8 cellular contexts compared by ENCODE assay signal in the genomic region with DNA sequence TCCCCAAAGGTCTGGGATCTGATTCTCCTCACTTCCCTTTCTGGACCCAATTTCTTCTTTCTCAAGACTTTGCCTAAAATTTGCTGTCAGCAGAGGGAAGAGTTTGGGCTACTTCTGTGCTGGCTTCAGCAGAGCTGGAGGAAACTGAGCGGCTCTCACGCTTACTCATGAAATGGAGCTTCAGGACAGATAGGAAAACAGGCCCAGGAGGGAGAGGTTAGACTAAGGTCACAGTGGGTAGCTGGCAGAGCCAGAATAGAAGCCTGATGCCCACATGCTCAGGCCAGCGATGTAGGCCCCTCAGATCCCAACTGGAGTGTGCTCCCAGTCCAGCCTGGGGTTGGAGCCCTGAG. TPM values are rescaled to one million over a fixed set of nuclear protein-coding genes. Genes with fewer than 3 reads are reported as not detected.
DNase-seq lines count a peak whose midpoint lies in the region; ATAC-seq and TF ChIP-seq lines count a peak whose summit lies in the region.

No MANE protein-coding gene starts in this region.

- peaks cover 16% of the 10 kb centered on the region for H3K36me3 Mint-ChIP-seq in activated T-cell treated with anti-CD3 and anti-CD28 coated beads, Interleukin-2, amount 50 U/mL, for 24 hours (ENCODE audit: low read depth)
- no peaks in the 10 kb centered on the region for H3K36me3 Mint-ChIP-seq in neural crest cell (ENCODE audit: low read depth)

- no peak for TF ChIP-seq EP300 in esophagus muscularis mucosa (IDR thresholded peaks at IDR 0.05)

- intact Hi-C loops in esophagus muscularis mucosa (cut with DNase I), result no loop called here

- ATAC-seq in GM21526 (IDR thresholded peaks at IDR 0.05; ENCODE audit: low FRiP score, unreplicated experiment), result no peak

- H3K4me3 Mint-ChIP-seq in activated T-cell treated with anti-CD3 and anti-CD28 coated beads, Interleukin-2, amount 50 U/mL, for 24 hours, result peak overlapping the region; percentile 94
- H3K4me3 Mint-ChIP-seq in neural crest cell, result peak overlapping the region; percentile 98

- no peak for DNase-seq in activated T-cell treated with anti-CD3 and anti-CD28 coated beads, Interleukin-2, amount 50 U/mL, for 24 hours
- DNase-seq in activated T-cell treated with anti-CD3 and anti-CD28 coated beads, Interleukin-2, amount 50 U/mL, for 48 hours, result no peak
- peak in 1 of 2 experiments; percentile 15 for DNase-seq in SJSA1 (ENCODE audit: low read depth in 1 of 2, low spot score in 2 of 2)
- DNase-seq in esophagus muscularis mucosa (ENCODE audit: extremely low spot score), result no peak
- no peak for DNase-seq in neural crest cell (ENCODE audit: low read depth, low spot score)
- DNase-seq in NCI-H1694 treated with DMSO at 0.1 percent for 48 hours (lab: John Stamatoyannopoulos, UW), result no peak
- DNase-seq in DMS153 treated with DMSO at 0.1 percent for 48 hours (lab: John Stamatoyannopoulos, UW; ENCODE audit: unreplicated experiment), result no peak

- WGBS in esophagus muscularis mucosa, result 10% methylated on average over 3 of the region's 3 CpGs

- TF ChIP-seq CTCF in esophagus muscularis mucosa (IDR thresholded peaks at IDR 0.05) (no peak), neural crest cell (conservative IDR thresholded peaks at IDR 0.05) (no peak)

- H3K4me1 ChIP-seq in SJSA1 (replicated peaks), result peaks cover 12% of the 10 kb centered on the region
- peaks cover 16 to 31% (median 26%) of the 10 kb centered on the region in 4 donors for H3K4me1 ChIP-seq in esophagus muscularis mucosa

- H3K9me3 Mint-ChIP-seq in activated T-cell treated with anti-CD3 and anti-CD28 coated beads, Interleukin-2, amount 50 U/mL, for 24 hours, result no peaks in the 10 kb centered on the region
- H3K9me3 Mint-ChIP-seq in neural crest cell, result no peaks in the 10 kb centered on the region

- no peaks in the 10 kb centered on the region for H3K27me3 ChIP-seq in SJSA1 (replicated peaks)
- H3K27me3 ChIP-seq in esophagus muscularis mucosa, result no peaks in the 10 kb centered on the region

- H3K27ac ChIP-seq in SJSA1 (0 out of 2 replicates have a peak overlapping the region, but pooled peaks have one; percentile 10), esophagus muscularis mucosa (replicated peaks in 1 of 4) (peak overlapping the region; percentile 70 to 78 (median 74))

- peak overlapping the region; percentile 62 for H3K4me3 ChIP-seq in SJSA1
- peak overlapping the region; percentile 68 to 75 (median 74) for H3K4me3 ChIP-seq in esophagus muscularis mucosa

- peaks cover 19% of the 10 kb centered on the region for H3K4me1 Mint-ChIP-seq in activated T-cell treated with anti-CD3 and anti-CD28 coated beads, Interleukin-2, amount 50 U/mL, for 24 hours (ENCODE audit: low read depth)
- peaks cover 18% of the 10 kb centered on the region for H3K4me1 Mint-ChIP-seq in neural crest cell

- H3K27me3 Mint-ChIP-seq in activated T-cell treated with anti-CD3 and anti-CD28 coated beads, Interleukin-2, amount 50 U/mL, for 24 hours, result no peaks in the 10 kb centered on the region
- H3K27me3 Mint-ChIP-seq in neural crest cell (ENCODE audit: low read depth), result peaks cover 6% of the 10 kb centered on the region

- TF ChIP-seq POLR2A in esophagus muscularis mucosa (IDR thresholded peaks at IDR 0.05; ENCODE audit: low read depth), result no peak

- H3K36me3 ChIP-seq in SJSA1 (peaks cover 4% of the 10 kb centered on the region; the same call in 1 of the 2 replicates), esophagus muscularis mucosa (peaks cover 0 to 19% (median 12%) of the 10 kb centered on the region in 4 donors)

- peak overlapping the region; percentile 92 for H3K27ac Mint-ChIP-seq in activated T-cell treated with anti-CD3 and anti-CD28 coated beads, Interleukin-2, amount 50 U/mL, for 24 hours
- peak overlapping the region; percentile 89 for H3K27ac Mint-ChIP-seq in neural crest cell (ENCODE audit: unreplicated experiment)

- H3K9me3 ChIP-seq in SJSA1 (replicated peaks), result no peaks in the 10 kb centered on the region
- H3K9me3 ChIP-seq in esophagus muscularis mucosa, result no peaks in the 10 kb centered on the region

RNA-seq across cellular contexts. Expression of gene SLC38A7, which starts 0.6 kb away (rescaled TPM):
- total RNA-seq in SJSA1 (2014; rRNA removed; shearing (Covaris generic)), result 8.9 and 18.9 TPM in 2 replicates
- total RNA-seq in esophagus muscularis mucosa (10 to 100 TPM in 3 of 4 donors, 1 to 10 TPM in 1; 8.1 to 11.6 (median 10.3) TPM), neural crest cell (31.7 and 31.8 TPM in 2 replicates)

RNA-seq across cellular contexts. Expression of gene GOT2, which starts 50.1 kb away (rescaled TPM):
- total RNA-seq in SJSA1 (2014; rRNA removed; shearing (Covaris generic)), result 38.0 and 57.4 TPM in 2 replicates
- 100 to 1,000 TPM in 1 of 4 donors, 10 to 100 TPM in 3; 64.1 to 108 (median 92.6) TPM for total RNA-seq in esophagus muscularis mucosa
- 128 and 133 TPM in 2 replicates for total RNA-seq in neural crest cell

RNA-seq across cellular contexts. Expression of gene CNOT1, which starts 54.4 kb away (rescaled TPM):
- total RNA-seq in SJSA1 (2014; rRNA removed; shearing (Covaris generic)), result 77.9 and 123 TPM in 2 replicates
- total RNA-seq in esophagus muscularis mucosa, result 10 to 100 TPM; 92.1 to 97.6 (median 95.6) TPM
- 247 and 254 TPM in 2 replicates for total RNA-seq in neural crest cell
